ENCODE assay signal across 11 cellular contexts in the genomic region with DNA sequence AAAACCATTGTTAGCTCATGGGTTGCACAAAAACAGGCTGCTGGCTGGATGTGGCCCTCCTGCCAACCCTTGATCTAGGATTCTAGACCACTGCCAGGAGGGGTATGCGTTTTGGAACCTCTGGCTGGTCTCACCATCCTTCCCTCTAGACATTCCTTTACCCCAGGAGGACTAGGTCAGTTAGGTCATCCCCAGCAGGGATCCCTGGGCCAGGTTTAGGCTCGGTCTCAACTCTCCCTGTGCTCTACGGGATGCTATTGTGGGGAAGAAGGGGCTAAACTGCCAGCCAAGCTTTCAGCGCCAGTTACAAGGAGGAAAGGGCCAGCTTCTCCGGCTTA. TPM values are rescaled to one million over a fixed set of nuclear protein-coding genes. Genes with fewer than 3 reads are reported as not detected.
DNase-seq lines count a peak whose midpoint lies in the region; ATAC-seq and TF ChIP-seq lines count a peak whose summit lies in the region.
"Had no signal": no experiment of that assay in that cellular context is flagged by ENCODE, and none has a peak within 500 bp of the region (broad histone marks: within the 10 kb centered on the region; RNA-seq: fewer than 3 reads in every experiment).

No MANE protein-coding gene starts in this region.

- peak overlapping the region; percentile 31 for H3K9ac ChIP-seq in mucosa of stomach (ENCODE audit: low read length)

- no peaks in the 10 kb centered on the region for H3K9me3 ChIP-seq in AG04450 (ENCODE audit: control insufficient read depth, insufficient read depth, low read length)
- no peaks in the 10 kb centered on the region for H3K9me3 ChIP-seq in mucosa of stomach (ENCODE audit: control insufficient read depth, low read length)
- H3K9me3 ChIP-seq: thyroid gland had no signal

- H3K36me3 ChIP-seq in mucosa of stomach (ENCODE audit: control insufficient read depth, insufficient read depth, low read length): no peaks in the 10 kb centered on the region
- H3K36me3 ChIP-seq: thyroid gland had no signal

- H3K4me3 ChIP-seq in AG04450 (ENCODE audit: low read depth, low read length) (no peak overlapping the region), mucosa of stomach (ENCODE audit: low read length) (no peak overlapping the region)
- H3K4me3 ChIP-seq: thyroid gland had no signal

- TF ChIP-seq CTCF in AG04450 (IDR thresholded peaks at IDR 0.05; ENCODE audit: low read depth, low read length): no peak
- no peak for TF ChIP-seq CTCF in GM10248 (IDR thresholded peaks at IDR 0.05; ENCODE audit: control extremely low read depth, extremely low read depth, low read depth, missing control alignments)

- H3K27me3 ChIP-seq in AG04450 (ENCODE audit: control insufficient read depth, insufficient read depth, low read length): no peaks in the 10 kb centered on the region
- H3K27me3 ChIP-seq in mucosa of stomach (ENCODE audit: control insufficient read depth, insufficient read depth, low read length): no peaks in the 10 kb centered on the region
- H3K27me3 ChIP-seq: thyroid gland had no signal

- H3K4me1 ChIP-seq in mucosa of stomach (ENCODE audit: control insufficient read depth, insufficient read depth, low read length): peaks cover 99% of the 10 kb centered on the region

- POLR2A ChIA-PET in AG04450 (lab: Yijun Ruan, JAX): interaction anchor here (0.9 to 1.5 kb wide), 3 partner anchors 11 to 36 kb away, joined by 3 to 5 read pairs (median 4); no protein-coding TSS in a partner anchor
- POLR2A ChIA-PET in GM10248 (lab: Yijun Ruan, JAX): interaction anchor here (1.2 to 4.3 kb wide), 4 partner anchors 12 to 90 kb away, joined by 3 to 27 read pairs (median 6); a partner anchor contains a TSS

- DNase-seq in AG04450 (ENCODE audit: low read depth, low spot score) (no peak), HT-29 (ENCODE audit: low spot score) (peak; percentile 46), DMS 273 treated with DMSO at 0.1 percent for 48 hours (lab: John Stamatoyannopoulos, UW) (no peak), occipital lobe (lab: John Stamatoyannopoulos, UW) (no peak), GM10248 (ENCODE audit: extremely low spot score) (no peak)
- DNase-seq: left ventricle myocardium superior, T-helper 9 cell, thyroid gland had no signal

- WGBS in adipose tissue, 3 donors: 88 to 96% (median 91%) methylated on average over 5 of the region's 5 CpGs

- H3K27ac ChIP-seq in AG04450 (ENCODE audit: low read depth, low read length) (peak overlapping the region; percentile 71), adipose tissue (ENCODE audit: low read depth, low read length) (peak overlapping the region; percentile 13)
- H3K27ac ChIP-seq: thyroid gland had no signal

- ATAC-seq in GM19395 (IDR thresholded peaks at IDR 0.05; ENCODE audit: unreplicated experiment): no peak
- ATAC-seq: left ventricle myocardium superior had no signal

- CTCF ChIA-PET in AG04450 (lab: Charles Lee): interaction anchor here (1.6 kb wide), 1 partner anchor 137 kb away, joined by 5 read pairs; no protein-coding TSS in a partner anchor
- CTCF ChIA-PET in GM10248 (lab: Yijun Ruan, JAX): interaction anchor here (0.8 to 5.2 kb wide), 9 partner anchors 8 to 137 kb away, joined by 3 to 23 read pairs (median 6); no protein-coding TSS in a partner anchor

RNA-seq across cellular contexts. Expression of a gene that starts 22.7 kb away (rescaled TPM):
- polyA plus RNA-seq in AG04450 (2011; rRNA removed): 114 and 140 TPM in 2 replicates
- polyA minus RNA-seq in AG04450 (2011; rRNA and poly(A)+ RNA removed): 125 and 154 TPM in 2 replicates
- total RNA-seq in HT-29 (2014; rRNA removed; shearing (Covaris generic)): 916 and 965 TPM in 2 replicates
- 10 to 100 TPM in 1 of 3 donors, 1 to 10 TPM in 2; 4.4 to 25.4 (median 6.6) TPM for polyA plus RNA-seq in adipose tissue
- total RNA-seq in occipital lobe: 29.3 TPM

Comparison
In these comparisons a context has a peak if more than half of its experiments do, and no peak if none do; other contexts are left out.
1. RNA of a gene that starts 22.7 kb away (total RNA-seq): 916 to 965 TPM in HT-29; 29.3 TPM in occipital lobe (single experiment); every median in the first group is over 10 times any median in the second.